In genomic region chr4:151934766-151935165, GRCh38 we compare ENCODE assay signal across 19 cellular contexts.
"Had no signal": no experiment of that assay in that cellular context is flagged by ENCODE, and none has a peak within 500 bp of the region (broad histone marks: within the 10 kb centered on the region; RNA-seq: fewer than 3 reads in every experiment).

No MANE protein-coding gene starts in this region.

- H3K4me3 ChIP-seq: hepatocyte, left lung, lung, neural progenitor cell, spleen, thoracic aorta had no signal

- DNase-seq: activated B cell treated with CpG ODN at 0.5 μM for 24 hours; activated CD4-positive, alpha-beta T cell treated with anti-CD3 and anti-CD28 coated beads for 4 hours; activated CD4-positive, alpha-beta T cell treated with anti-CD3 and anti-CD28 coated beads, Interleukin-2, amount 50 U/mL, for 48 hours; activated naive CD4-positive, alpha-beta T cell treated with Interleukin-2 at 50 U/mL for 16 hours; activated naive CD8-positive, alpha-beta T cell treated with anti-CD3 and anti-CD28 coated beads for 36 hours; activated T-cell treated with anti-CD3 and anti-CD28 coated beads, Interleukin-2, amount 50 U/mL, for 48 hours; glutamatergic neuron; immature natural killer cell; left lung; naive thymus-derived CD4-positive, alpha-beta T cell; retina; spleen; stimulated activated CD4-positive, alpha-beta T cell treated with anti-CD3 and anti-CD28 coated beads, Interleukin-4, amount 100 ng/mL, for 1 hour; stimulated activated naive CD4-positive, alpha-beta T cell treated with Interleukin-2 at 50 U/mL for 16 hours; T-helper 9 cell had no signal
